Comparison of ENCODE assay signal across 1 cellular context in genomic region chr3:14946749-14947104, GRCh38.
TF ChIP-seq lines count a peak whose summit lies in the region.

No MANE protein-coding gene starts in this region.

TF ChIP-seq in GM12878, 131 proteins besides CTCF, POLR2A, EP300 and RAD21 (continued from another document):
- no peak for TF ChIP-seq E4F1 (IDR thresholded peaks at IDR 0.05; ENCODE audit: borderline replicate concordance, partially characterized antibody)
- no peak for TF ChIP-seq E2F8 (IDR thresholded peaks at IDR 0.05; ENCODE audit: low read depth, partially characterized antibody)
TF ChIP-seq in GM12878: peak in this region for 0.
